25 cellular contexts compared by ENCODE assay signal in genomic region chr2:59761966-59762365, GRCh38.
DNase-seq lines count a peak whose midpoint lies in the region; ATAC-seq and TF ChIP-seq lines count a peak whose summit lies in the region.
"Had no signal": no experiment of that assay in that cellular context is flagged by ENCODE, and none has a peak within 500 bp of the region (broad histone marks: within the 10 kb centered on the region; RNA-seq: fewer than 3 reads in every experiment).

No MANE protein-coding gene starts in this region.

- H3K27ac ChIP-seq in DND-41 (ENCODE audit: low read length) (no peak overlapping the region), transverse colon (no peak overlapping the region)
- H3K27ac ChIP-seq: HL-60, PC-9, SJSA1 had no signal

- no peak for ATAC-seq in DND-41 (ENCODE audit: insufficient read depth, low read depth)
- ATAC-seq: GM12878, HCT116, Right ventricle myocardium inferior had no signal

- H3K4me3 ChIP-seq in DND-41 (ENCODE audit: low read depth in 1 of 2, low read length in 2 of 2), result no peak overlapping the region
- no peak overlapping the region for H3K4me3 ChIP-seq in BE2C (ENCODE audit: low read depth, low read length)
- H3K4me3 ChIP-seq in H7 (ENCODE audit: insufficient read depth, low read depth, low read length), result no peak overlapping the region
- no peak overlapping the region for H3K4me3 ChIP-seq in transverse colon
- H3K4me3 ChIP-seq: GM12878, PC-9, SJSA1 had no signal

- no peaks in the 10 kb centered on the region for H4K20me1 ChIP-seq in DND-41 (ENCODE audit: insufficient read depth, low read length)

- in situ Hi-C loops in transverse colon (cut with MboI; ENCODE audit: low pct_ligation_motif_present in 1 of 4, low pct_unique_long_range_greater_than_20kb in 1 of 4, low sequenced_read_pairs in 3 of 4), result no loop called here

- H3K4me2 ChIP-seq in DND-41 (ENCODE audit: insufficient read depth, low read length), result no peak overlapping the region
- H3K4me2 ChIP-seq: PC-9 had no signal

- DNase-seq in DND-41 (no peak), NAMALWA (ENCODE audit: low spot score) (peak; percentile 3), SW480 (ENCODE audit: low spot score) (peak; percentile 7), iPS-NIHi7 (ENCODE audit: extremely low spot score) (peak; percentile 9), BE2C (no peak), H7 (no peak), transverse colon (no peak)
- no peak for DNase-seq in activated CD8-positive, alpha-beta memory T cell treated with anti-CD3 and anti-CD28 coated beads for 24 hours
- DNase-seq: C1 segment of cervical spinal cord; Caco-2; CD4-positive, alpha-beta memory T cell; EL; GDM1; GOT3; NCI-H1105 treated with DMSO at 0.1 percent for 48 hours; NCI-H2029; NCI-H446 treated with DMSO at 0.1 percent for 48 hours; NCI-H526; PC-9; T-helper 1 cell had no signal

- intact Hi-C loops in transverse colon (cut with DNase I; ENCODE audit: low total_unique reads), result no loop called here

- no peak overlapping the region for H3K9ac ChIP-seq in DND-41 (ENCODE audit: low read depth, low read length)

- peak; percentile 34 for TF ChIP-seq CTCF in DND-41 (IDR thresholded peaks at IDR 0.05; ENCODE audit: borderline replicate concordance, extremely low read depth, low read length, poor library complexity, severe bottlenecking)
- no peak for TF ChIP-seq CTCF in BE2C (IDR thresholded peaks at IDR 0.05; ENCODE audit: low read depth, low read length)
- TF ChIP-seq CTCF in transverse colon (IDR thresholded peaks at IDR 0.05), result no peak

- H3K9me3 ChIP-seq in DND-41 (ENCODE audit: insufficient read depth, low read length, severe bottlenecking), result no peaks in the 10 kb centered on the region
- no peaks in the 10 kb centered on the region for H3K9me3 ChIP-seq in BE2C
- no peaks in the 10 kb centered on the region for H3K9me3 ChIP-seq in transverse colon
- H3K9me3 ChIP-seq: Caco-2, SJSA1 had no signal

- WGBS in transverse colon (ENCODE audit: low coverage in 1 of 2), 2 donors, result 78% methylated on average over 1 of the region's 1 CpG; no CpG with 5 or more reads in 1 of the 2 donors

- H2AFZ ChIP-seq in DND-41 (ENCODE audit: low read depth, low read length), result no peak overlapping the region
- H2AFZ ChIP-seq: PC-9 had no signal

- H3K4me1 ChIP-seq in DND-41 (ENCODE audit: insufficient read depth, low read length), result no peaks in the 10 kb centered on the region
- no peaks in the 10 kb centered on the region for H3K4me1 ChIP-seq in BE2C
- H3K4me1 ChIP-seq in transverse colon, result no peaks in the 10 kb centered on the region
- H3K4me1 ChIP-seq: Caco-2, SJSA1 had no signal

- no peaks in the 10 kb centered on the region for H3K27me3 ChIP-seq in DND-41 (ENCODE audit: insufficient read depth, low read length, poor library complexity)
- H3K27me3 ChIP-seq in BE2C, result no peaks in the 10 kb centered on the region
- H3K27me3 ChIP-seq in H7 (ENCODE audit: control insufficient read depth, insufficient read depth, low read length), result no peaks in the 10 kb centered on the region
- no peaks in the 10 kb centered on the region for H3K27me3 ChIP-seq in transverse colon
- H3K27me3 ChIP-seq: SJSA1 had no signal

- TF ChIP-seq POLR2A in transverse colon (IDR thresholded peaks at IDR 0.05), result no peak

- no peak for TF ChIP-seq EP300 in transverse colon (IDR thresholded peaks at IDR 0.05; ENCODE audit: low read depth)

- H3K36me3 ChIP-seq in DND-41 (ENCODE audit: insufficient read depth, low read length), result no peaks in the 10 kb centered on the region
- H3K36me3 ChIP-seq in BE2C, result no peaks in the 10 kb centered on the region
- no peaks in the 10 kb centered on the region for H3K36me3 ChIP-seq in H7 (replicated peaks; ENCODE audit: control insufficient read depth, insufficient read depth, low read length)
- no peaks in the 10 kb centered on the region for H3K36me3 ChIP-seq in transverse colon
- H3K36me3 ChIP-seq: SJSA1 had no signal

- H3K79me2 ChIP-seq in DND-41 (ENCODE audit: insufficient read depth, low read length), result no peaks in the 10 kb centered on the region

Comparison
In these comparisons a context has a peak if more than half of its experiments do, and no peak if none do; other contexts are left out.
1. DNase-seq: peak in NAMALWA (single experiment), SW480 (single experiment) and iPS-NIHi7 (single experiment); none in DND-41 (single experiment), activated CD8-positive, alpha-beta memory T cell treated with anti-CD3 and anti-CD28 coated beads for 24 hours (single experiment), BE2C (single experiment), H7 (single experiment) and transverse colon (single experiment).